Comparison of ENCODE assay signal across 10 cellular contexts in the genomic region with DNA sequence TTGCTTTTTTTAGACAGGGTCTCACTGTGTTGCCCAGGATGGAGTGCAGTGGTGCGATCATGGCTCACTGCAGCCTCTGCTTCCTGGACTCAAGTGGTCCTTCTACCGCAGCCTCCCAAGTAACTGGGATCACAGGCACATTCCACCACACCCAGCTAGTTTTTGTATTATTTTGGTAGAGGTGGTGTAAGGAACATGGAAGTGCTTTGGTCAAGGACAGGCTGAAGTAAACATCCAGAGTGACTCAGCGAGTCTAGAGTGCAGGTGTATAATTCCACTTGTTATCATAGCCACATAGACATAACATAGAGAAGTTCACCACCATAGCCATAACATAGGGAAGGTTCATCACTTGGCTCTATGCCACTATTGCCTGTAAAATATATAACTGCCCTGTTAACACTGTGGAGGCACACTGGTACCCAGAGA.
A peak's percentile ranks its signal among the peaks of the same experiment; 100 is the strongest.
DNase-seq lines count a peak whose midpoint lies in the region; ATAC-seq and TF ChIP-seq lines count a peak whose summit lies in the region.
"Had no signal": no experiment of that assay in that cellular context is flagged by ENCODE, and none has a peak within 500 bp of the region (broad histone marks: within the 10 kb centered on the region; RNA-seq: fewer than 3 reads in every experiment).

No MANE protein-coding gene starts in this region.

- no peak for TF ChIP-seq CTCF in RWPE2 (IDR thresholded peaks at IDR 0.05; ENCODE audit: poor library complexity, severe bottlenecking)
- no peak for TF ChIP-seq CTCF in osteoblast (IDR thresholded peaks at IDR 0.05; ENCODE audit: extremely low read depth, low read depth, low read length)

- H3K4me1 ChIP-seq in RWPE2 (ENCODE audit: insufficient read depth, poor library complexity, severe bottlenecking) (no peaks in the 10 kb centered on the region), osteoblast (ENCODE audit: insufficient read depth, low read length) (peaks cover 2% of the 10 kb centered on the region)
- H3K4me1 ChIP-seq: BLaER1 had no signal

- no peaks in the 10 kb centered on the region for H3K9me3 ChIP-seq in RWPE2 (ENCODE audit: severe bottlenecking)
- H3K9me3 ChIP-seq in osteoblast (ENCODE audit: low read depth, low read length): no peaks in the 10 kb centered on the region
- H3K9me3 ChIP-seq: BLaER1, HAP-1, vagina had no signal

- H3K79me2 ChIP-seq in osteoblast (ENCODE audit: insufficient read depth, low read length): no peaks in the 10 kb centered on the region

- no peaks in the 10 kb centered on the region for H4K20me1 ChIP-seq in osteoblast (ENCODE audit: insufficient read depth, low read length)
- H4K20me1 ChIP-seq: BLaER1 had no signal

- H3K27me3 ChIP-seq in RWPE2 (ENCODE audit: insufficient read depth, poor library complexity, severe bottlenecking) (no peaks in the 10 kb centered on the region), osteoblast (ENCODE audit: insufficient read depth, low read length) (no peaks in the 10 kb centered on the region)
- H3K27me3 ChIP-seq: BLaER1, vagina had no signal

- no peak overlapping the region for H2AFZ ChIP-seq in osteoblast (ENCODE audit: low read length)

- ATAC-seq in GM19372 (IDR thresholded peaks at IDR 0.05; ENCODE audit: low read depth, unreplicated experiment): peak; percentile 47
- ATAC-seq in HG02642 (IDR thresholded peaks at IDR 0.05; ENCODE audit: poor library complexity, unreplicated experiment): peak; percentile 43
- ATAC-seq in RWPE2 (ENCODE audit: low read depth): peak; percentile 12; the same call in 2 of the 3 replicates

- H3K4me3 ChIP-seq in RWPE2 (ENCODE audit: severe bottlenecking) (no peak overlapping the region), osteoblast (ENCODE audit: insufficient read depth, low read length) (no peak overlapping the region)
- H3K4me3 ChIP-seq: BLaER1, HAP-1, vagina had no signal

- peak overlapping the region; percentile 34 for H3K4me2 ChIP-seq in osteoblast (ENCODE audit: insufficient read depth, low read length)
- H3K4me2 ChIP-seq: BLaER1 had no signal

- DNase-seq in RWPE2 (ENCODE audit: low spot score) (no peak), osteoblast (ENCODE audit: insufficient read length, low spot score, missing footprints) (no peak), SHP77 treated with DMSO at 0.1 percent for 48 hours (lab: John Stamatoyannopoulos, UW) (no peak), HUDEP-2 (lab: John Stamatoyannopoulos, UW; ENCODE audit: unreplicated experiment in 76 of 76) (no peak), kidney glomerular epithelial cell (lab: John Stamatoyannopoulos, UW) (no peak)

- H3K36me3 ChIP-seq in RWPE2 (ENCODE audit: low read depth) (no peaks in the 10 kb centered on the region), osteoblast (ENCODE audit: insufficient read depth, low read length) (no peaks in the 10 kb centered on the region)
- H3K36me3 ChIP-seq: HAP-1, vagina had no signal

- H3K27ac ChIP-seq in RWPE2 (ENCODE audit: poor library complexity, severe bottlenecking): no peak overlapping the region
- no peak overlapping the region for H3K27ac ChIP-seq in osteoblast (ENCODE audit: low read depth, low read length)
- H3K27ac ChIP-seq: BLaER1, vagina had no signal
